8 cellular contexts compared by ENCODE assay signal in genomic region chr7:130875265-130875741, GRCh38.
DNase-seq lines count a peak whose midpoint lies in the region; ATAC-seq, FAIRE-seq and TF ChIP-seq lines count a peak whose summit lies in the region.

No MANE protein-coding gene starts in this region.

- H3K79me2 ChIP-seq in K562 (ENCODE audit: control insufficient read depth, insufficient read depth, low read length), result no peaks in the 10 kb centered on the region

- H3K4me3 ChIP-seq in Panc1 (ENCODE audit: low read depth in 2 of 2, low read length in 2 of 2) (no peak overlapping the region), K562 (no peak overlapping the region), transverse colon (no peak overlapping the region)

- 0 out of 2 replicates have a peak, but pooled peaks cover 3% of the 10 kb centered on the region for H4K20me1 ChIP-seq in K562 (replicated peaks; ENCODE audit: control insufficient read depth, insufficient read depth, low read length)

- TF ChIP-seq POLR2A in K562 (conservative IDR thresholded peaks at IDR 0.05), result no peak
- TF ChIP-seq POLR2A in transverse colon (IDR thresholded peaks at IDR 0.05), result no peak

- no peak overlapping the region for H3K4me2 ChIP-seq in K562 (ENCODE audit: insufficient read depth, low read length)

- H3K27me3 ChIP-seq in Panc1 (ENCODE audit: control insufficient read depth, insufficient read depth, low read length) (no peaks in the 10 kb centered on the region), K562 (ENCODE audit: control insufficient read depth in 2 of 2, insufficient read depth in 2 of 2, low read length in 2 of 2) (no peaks in the 10 kb centered on the region), transverse colon (no peaks in the 10 kb centered on the region)

- intact Hi-C loops in Panc1 (cut with micrococcal nuclease; ENCODE audit: unreplicated experiment), result no loop called here
- intact Hi-C loops in K562 (cut with micrococcal nuclease), result loop anchor here (1.0 to 5.0 kb wide), 4 partner anchors 21 to 632 kb away; no protein-coding TSS in a partner anchor
- intact Hi-C loops in transverse colon (cut with DNase I; ENCODE audit: low total_unique reads), result no loop called here

- H3K4me1 ChIP-seq in Panc1 (ENCODE audit: control insufficient read depth, insufficient read depth, low read length) (peaks cover 88% of the 10 kb centered on the region), K562 (replicated peaks in 1 of 2; ENCODE audit: control insufficient read depth in 2 of 2, insufficient read depth in 2 of 2, low read length in 2 of 2) (no peaks in the 10 kb centered on the region), transverse colon (peaks cover 0 to 20% (median 2%) of the 10 kb centered on the region in 4 donors)

- POLR2A ChIA-PET in Panc1 (lab: Charles Lee), result no interaction called here
- POLR2A ChIA-PET in K562 (lab: Yijun Ruan, JAX), result interaction anchor here (1.2 kb wide), 1 partner anchor 13 kb away, joined by 4 read pairs; no protein-coding TSS in a partner anchor

- peak; percentile 95 for TF ChIP-seq CTCF in Panc1 (IDR thresholded peaks at IDR 0.05)
- peak; percentile 97 to 99 (median 99) for TF ChIP-seq CTCF in K562 (IDR thresholded peaks at IDR 0.05 in 2 of 3, conservative IDR thresholded peaks at IDR 0.05 in 1 of 3; ENCODE audit: insufficient read depth in 2 of 3, low read depth in 1 of 3, low read length in 3 of 3)
- peak; percentile 82 to 90 (median 85) for TF ChIP-seq CTCF in transverse colon (IDR thresholded peaks at IDR 0.05)

- peak; percentile 65 for DNase-seq in Caki2 (ENCODE audit: low read depth)
- DNase-seq in Panc1 (ENCODE audit: low read depth, low spot score), result no peak
- DNase-seq in K562 (ENCODE audit: extremely low read depth in 1 of 4, low spot score in 3 of 4), result peak; percentile 79 to 93 (median 90)
- peak; percentile 78 for DNase-seq in kidney tubule cell (ENCODE audit: low spot score)
- DNase-seq in transverse colon, result peak; percentile 67
- no peak for DNase-seq in KG1 (lab: John Stamatoyannopoulos, UW)
- DNase-seq in NCI-H187 treated with DMSO at 0.1 percent for 48 hours (lab: John Stamatoyannopoulos, UW), result no peak

- no TSS peak for BruUV-seq in Panc1 (replicated peaks; lab: Mats Ljungman, UMichigan)
- no TSS peak for BruUV-seq in K562 (replicated peaks; lab: Mats Ljungman, UMichigan)

- in situ Hi-C loops in Caki2 (cut with HindIII; ENCODE audit: low pct_unique_long_range_greater_than_20kb, low sequenced_read_pairs), result no loop called here
- in situ Hi-C loops in Panc1 (cut with HindIII; ENCODE audit: low pct_unique_long_range_greater_than_20kb, low sequenced_read_pairs), result no loop called here
- in situ Hi-C loops in K562 (cut with MboI), result no loop called here
- in situ Hi-C loops in transverse colon (cut with MboI; ENCODE audit: low pct_ligation_motif_present in 1 of 4, low pct_unique_long_range_greater_than_20kb in 1 of 4, low sequenced_read_pairs in 3 of 4), result loop anchor here in 2 of 4 donors (25.0 kb wide), 3 partner anchors 162 to 537 kb away; no protein-coding TSS in a partner anchor

- H3K36me3 ChIP-seq in Panc1 (ENCODE audit: control insufficient read depth, insufficient read depth, low read length), result peaks cover 27% of the 10 kb centered on the region
- no peaks in the 10 kb centered on the region for H3K36me3 ChIP-seq in K562 (ENCODE audit: control insufficient read depth, insufficient read depth, low read length)
- peaks cover 0 to 21% (median 7%) of the 10 kb centered on the region in 4 donors for H3K36me3 ChIP-seq in transverse colon

- H2AFZ ChIP-seq in K562 (ENCODE audit: low read depth, low read length), result no peak overlapping the region

- H3K27ac ChIP-seq in Panc1 (ENCODE audit: low read length), result peak overlapping the region; percentile 99
- H3K27ac ChIP-seq in K562 (ENCODE audit: extremely low read depth, low read depth, low read length), result no peak overlapping the region
- peak overlapping the region in 1 of 4 donors; percentile 18 for H3K27ac ChIP-seq in transverse colon

- peak; percentile 72 to 93 for TF ChIP-seq RAD21 in K562 (CRISPR knock-in tag; conservative IDR thresholded peaks at IDR 0.05 in 1 of 2, IDR thresholded peaks at IDR 0.05 in 1 of 2)

- no peaks in the 10 kb centered on the region for H3K9me1 ChIP-seq in K562 (ENCODE audit: control insufficient read depth, insufficient read depth, low read length)

- ATAC-seq in GM21423 (IDR thresholded peaks at IDR 0.05; ENCODE audit: unreplicated experiment) (peak; percentile 73), Panc1 (peak; percentile 46), K562 (peak; percentile 100)

- WGBS in K562 (ENCODE audit: insufficient coverage, low coverage, missing lambda C conversion rate), result 11% methylated on average over 6 of the region's 6 CpGs
- WGBS in transverse colon (ENCODE audit: low coverage in 1 of 2), 2 donors, result 23 to 42% methylated on average over 2 to 6 of the region's 6 CpGs

- TF ChIP-seq EP300 in K562 (IDR thresholded peaks at IDR 0.05; ENCODE audit: low read length) (no peak), transverse colon (IDR thresholded peaks at IDR 0.05; ENCODE audit: low read depth) (no peak)

- H3K9me3 ChIP-seq in Panc1 (ENCODE audit: control insufficient read depth, insufficient read depth, low read depth, low read length), result no peaks in the 10 kb centered on the region
- H3K9me3 ChIP-seq in K562 (replicated peaks; ENCODE audit: control insufficient read depth, insufficient read depth, low read depth, low read length), result no peaks in the 10 kb centered on the region
- H3K9me3 ChIP-seq in transverse colon, result no peaks in the 10 kb centered on the region

- H3K9ac ChIP-seq in K562 (ENCODE audit: insufficient read depth in 1 of 2, low read depth in 2 of 2, low read length in 2 of 2), result no peak overlapping the region

- FAIRE-seq in K562 (lab: Jason Lieb, UNC), result peak; percentile 84

- CTCF ChIA-PET in Panc1 (lab: Charles Lee) (interaction anchor here (0.9 to 1.8 kb wide), 3 partner anchors 14 to 21 kb away, joined by 3 to 11 read pairs (median 5); no protein-coding TSS in a partner anchor), K562 (lab: Yijun Ruan, JAX; ENCODE audit: low intra/inter-chr PET ratio) (interaction anchor here (0.7 to 3.0 kb wide), 9 partner anchors 21 to 780 kb away, joined by 3 to 23 read pairs (median 3); no protein-coding TSS in a partner anchor)

TF ChIP-seq in K562, 482 proteins besides CTCF, POLR2A, EP300 and RAD21 (continues in another document):
- TF ChIP-seq FUS (optimal IDR thresholded peaks at IDR 0.05; ENCODE audit: low read depth, low read length) (no peak), E2F1 (CRISPR knock-in tag; IDR thresholded peaks at IDR 0.05) (no peak), SAFB (IDR thresholded peaks at IDR 0.05; ENCODE audit: borderline replicate concordance, low read depth, low read length) (no peak), ZNF140 (CRISPR knock-in tag; IDR thresholded peaks at IDR 0.05) (no peak), ZNF408 (CRISPR knock-in tag; IDR thresholded peaks at IDR 0.05; ENCODE audit: low read depth) (no peak), ZNF134 (CRISPR knock-in tag; conservative IDR thresholded peaks at IDR 0.05) (no peak), TEAD4 (IDR thresholded peaks at IDR 0.05; ENCODE audit: low read length) (peak; percentile 47; the same call in 1 of the 2 replicates), TEAD4 (CRISPR knock-in tag; IDR thresholded peaks at IDR 0.05; ENCODE audit: borderline replicate concordance) (no peak), TRIM25 (IDR thresholded peaks at IDR 0.05; ENCODE audit: borderline replicate concordance) (no peak), STAT5B (CRISPR knock-in tag; IDR thresholded peaks at IDR 0.05) (no peak)

Comparison
In these comparisons a context has a peak if more than half of its experiments do, and no peak if none do; other contexts are left out.
1. DNase-seq: peak in Caki2 (single experiment), K562 (4 of 4), kidney tubule cell (single experiment) and transverse colon (single experiment); none in Panc1 (single experiment), KG1 (single experiment) and NCI-H187 treated with DMSO at 0.1 percent for 48 hours (single experiment).
2. ATAC-seq: peak in every context shown above with its lines; median percentile 100 in K562; 73 in GM21423; 46 in Panc1.
3. Peak in every context shown above with its lines, with median percentiles within 50 percentile points of each other: CTCF ChIP-seq.